ENCODE assay signal across 28 cellular contexts in genomic region chr6:123007885-123008284, GRCh38. TPM values are rescaled to one million over a fixed set of nuclear protein-coding genes. Genes with fewer than 3 reads are reported as not detected.
"Had no signal": no experiment of that assay in that cellular context is flagged by ENCODE, and none has a peak within 500 bp of the region (broad histone marks: within the 10 kb centered on the region; RNA-seq: fewer than 3 reads in every experiment).

No MANE protein-coding gene starts in this region.

- H3K4me3 ChIP-seq: breast epithelium, coronary artery, MG63 had no signal

- H3K4me1 ChIP-seq: breast epithelium had no signal

- H3K27ac ChIP-seq: breast epithelium, coronary artery had no signal

- H3K9me3 Mint-ChIP-seq: WTC11 had no signal

- H3K36me3 ChIP-seq: breast epithelium, MG63 had no signal

- H3K36me3 Mint-ChIP-seq: activated naive CD4-positive, alpha-beta T cell treated with anti-CD3 and anti-CD28 coated beads, Interleukin-2, amount 50 U/mL, for 24 hours; WTC11 had no signal

- H3K27ac Mint-ChIP-seq: activated CD8-positive, alpha-beta T cell treated with anti-CD3 and anti-CD28 coated beads, Interleukin-2, amount 10 ng/mL, durations not matched to agents 7 days and 5 days; activated naive CD4-positive, alpha-beta T cell treated with anti-CD3 and anti-CD28 coated beads, Interleukin-2, amount 50 U/mL, for 24 hours; T-helper 17 cell; WTC11 had no signal

- H3K9me3 ChIP-seq: breast epithelium, MG63 had no signal

- DNase-seq: activated CD4-positive, alpha-beta T cell treated with anti-CD3 and anti-CD28 coated beads for 48 hours; activated CD4-positive, alpha-beta T cell treated with anti-CD3 and anti-CD28 coated beads, Interleukin-2, amount 50 U/mL, for 4 hours; activated CD4-positive, CD25-positive, alpha-beta regulatory T cell treated with anti-CD3 and anti-CD28 coated beads, Interleukin-2, amount 50 U/mL, for 72 hours; activated CD8-positive, alpha-beta memory T cell treated with anti-CD3 and anti-CD28 coated beads, Interleukin-2, amount 50 U/mL, for 48 hours; activated CD8-positive, alpha-beta T cell treated with anti-CD3 and anti-CD28 coated beads, Interleukin-2, amount 10 ng/mL, durations not matched to agents 7 days and 5 days; activated naive CD4-positive, alpha-beta T cell; activated T-cell treated with anti-CD3 and anti-CD28 coated beads, Interleukin-2, amount 50 U/mL, for 1 hour; aorta; caudate nucleus; MG63; MV-4-11; NCI-H1092 treated with DMSO at 0.1 percent for 48 hours; NCI-H1694 treated with DMSO at 0.1 percent for 48 hours; NCI-H2029 treated with DMSO at 0.1 percent for 48 hours; NCI-H2171 treated with DMSO at 0.1 percent for 48 hours; NCI-H226; NCI-H526; SIG-M5; T-helper 17 cell; T-helper 9 cell had no signal

- H3K27me3 ChIP-seq: breast epithelium had no signal

- H3K27me3 Mint-ChIP-seq: activated naive CD4-positive, alpha-beta T cell treated with anti-CD3 and anti-CD28 coated beads, Interleukin-2, amount 50 U/mL, for 24 hours; T-helper 17 cell had no signal

- H3K4me3 Mint-ChIP-seq: activated CD8-positive, alpha-beta T cell treated with anti-CD3 and anti-CD28 coated beads, Interleukin-2, amount 10 ng/mL, durations not matched to agents 7 days and 5 days; activated naive CD4-positive, alpha-beta T cell treated with anti-CD3 and anti-CD28 coated beads, Interleukin-2, amount 50 U/mL, for 24 hours; T-helper 17 cell; WTC11 had no signal

- H3K4me1 Mint-ChIP-seq: activated naive CD4-positive, alpha-beta T cell treated with anti-CD3 and anti-CD28 coated beads, Interleukin-2, amount 50 U/mL, for 24 hours; T-helper 17 cell; WTC11 had no signal

RNA-seq across cellular contexts. Expression of gene CLVS2, which starts 11.8 kb away (rescaled TPM):
- total RNA-seq: activated CD8-positive, alpha-beta T cell treated with anti-CD3 and anti-CD28 coated beads, Interleukin-2, amount 10 ng/mL, durations not matched to agents 7 days and 5 days; breast epithelium; chondrocyte; NCI-H460; OCI-LY7; RPMI7951; T-helper 17 cell had no signal
